9 cellular contexts compared by ENCODE assay signal in the genomic region with DNA sequence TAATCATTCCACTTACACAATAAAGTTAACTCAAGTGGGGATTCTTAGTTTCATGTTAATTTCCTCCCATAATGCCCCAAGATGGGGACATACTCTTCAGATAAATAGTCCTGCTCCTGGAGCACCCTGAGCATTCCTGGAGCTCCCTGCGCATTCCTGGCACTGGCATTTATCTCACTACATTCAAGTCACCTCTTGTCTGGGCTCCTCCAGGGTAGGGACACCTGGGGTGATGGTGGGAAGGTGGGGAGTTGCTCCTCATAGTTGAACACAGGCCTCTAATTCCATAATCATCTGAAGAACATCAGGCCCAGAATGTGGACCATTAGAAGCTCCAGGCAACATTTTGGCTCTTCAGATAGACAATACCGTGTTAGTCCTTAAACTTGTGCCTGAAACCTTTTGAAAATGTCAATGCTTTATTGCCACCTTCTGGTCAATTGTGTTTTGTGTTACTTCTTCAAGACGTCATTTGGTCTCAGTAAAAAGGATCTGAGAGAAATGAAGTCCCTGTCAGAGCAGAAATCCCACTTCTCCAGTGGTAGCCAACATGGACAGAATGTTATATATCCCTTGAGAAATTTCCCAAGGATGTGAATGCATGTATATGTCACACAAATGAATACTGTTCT. TPM values are rescaled to one million over a fixed set of nuclear protein-coding genes. Genes with fewer than 3 reads are reported as not detected.
A peak's percentile ranks its signal among the peaks of the same experiment; 100 is the strongest.
DNase-seq lines count a peak whose midpoint lies in the region; ATAC-seq and TF ChIP-seq lines count a peak whose summit lies in the region.
"Had no signal": no experiment of that assay in that cellular context is flagged by ENCODE, and none has a peak within 500 bp of the region (broad histone marks: within the 10 kb centered on the region; RNA-seq: fewer than 3 reads in every experiment).

No MANE protein-coding gene starts in this region.

- no peak overlapping the region for H3K4ac ChIP-seq in H9 (ENCODE audit: low read depth, low read length)

- H3K4me1 Mint-ChIP-seq in H9 (peaks cover 6% of the 10 kb centered on the region in 2 experiments), natural killer cell (no peaks in the 10 kb centered on the region)

- no peak overlapping the region for H4K5ac ChIP-seq in H9 (ENCODE audit: insufficient read length, low read depth, low read length)

- intact Hi-C loops in natural killer cell (cut with micrococcal nuclease) = no loop called here

- H4K91ac ChIP-seq in H9 (ENCODE audit: insufficient read length, low read depth, low read length) = no peak overlapping the region

- no peak overlapping the region for H2BK20ac ChIP-seq in H9 (ENCODE audit: low read depth, low read length, poor library complexity, severe bottlenecking)

- H4K20me1 ChIP-seq in H9 (ENCODE audit: control insufficient read depth, insufficient read depth, insufficient read length) = no peaks in the 10 kb centered on the region

- no peak overlapping the region for H2BK120ac ChIP-seq in H9 (ENCODE audit: low read depth, low read length, poor library complexity, severe bottlenecking)

- no peak overlapping the region for H2AK5ac ChIP-seq in H9 (ENCODE audit: insufficient read length, low read length)

- no peak overlapping the region for H3K18ac ChIP-seq in H9 (ENCODE audit: insufficient read length, low read depth, low read length)

- no peak overlapping the region for H2AFZ ChIP-seq in H9 (ENCODE audit: low read length)

- no peak overlapping the region for H3K4me2 ChIP-seq in H9 (ENCODE audit: insufficient read depth, insufficient read length, low read length)

- no peak overlapping the region for H3K27ac Mint-ChIP-seq in H9
- no peak overlapping the region for H3K27ac Mint-ChIP-seq in natural killer cell

- no peak overlapping the region for H3K9ac ChIP-seq in H9 (ENCODE audit: extremely low read depth, insufficient read length, low read length)

- no peak overlapping the region for H3K4me3 Mint-ChIP-seq in H9
- H3K4me3 Mint-ChIP-seq in natural killer cell = no peak overlapping the region

- H3K27ac ChIP-seq in C4-2B = no peak overlapping the region
- no peak overlapping the region for H3K27ac ChIP-seq in H9 (ENCODE audit: insufficient read length, low read depth, low read length)
- H3K27ac ChIP-seq: epithelial cell of prostate had no signal

- no CpG with 5 or more reads among the region's 3 CpGs for WGBS in H9 (ENCODE audit: extremely low coverage, insufficient read length, low lambda C conversion rate)

- H3K36me3 Mint-ChIP-seq in H9 (ENCODE audit: insufficient read depth in 1 of 3, low read depth in 3 of 3) (no peaks in the 10 kb centered on the region), natural killer cell (no peaks in the 10 kb centered on the region)

- H3K23ac ChIP-seq in H9 (ENCODE audit: insufficient read length, low read depth, low read length) = no peak overlapping the region

- H2BK5ac ChIP-seq in H9 (ENCODE audit: insufficient read length, low read length) = no peak overlapping the region

- TF ChIP-seq CTCF in C4-2B (conservative IDR thresholded peaks at IDR 0.05) = peak; percentile 72
- peak; percentile 64; the same call in 2 of the 3 replicates for TF ChIP-seq CTCF in H9 (conservative IDR thresholded peaks at IDR 0.05)
- TF ChIP-seq CTCF in natural killer cell (IDR thresholded peaks at IDR 0.05) = no peak

- no peak overlapping the region for H3T11ph ChIP-seq in H9 (ENCODE audit: low read length)

- no peaks in the 10 kb centered on the region for H3K9me3 ChIP-seq in H9 (ENCODE audit: control insufficient read depth, low read depth, low read length)

- no peak overlapping the region for H2BK12ac ChIP-seq in H9 (ENCODE audit: insufficient read length, low read depth, low read length)

- no peaks in the 10 kb centered on the region for H3K79me1 ChIP-seq in H9 (ENCODE audit: insufficient read depth, low read depth, low read length, poor library complexity, severe bottlenecking)

- peak; percentile 29 for DNase-seq in H9
- DNase-seq in SKM-1 treated with dmso at 0.1 percent for 144 hours (lab: John Stamatoyannopoulos, UW; ENCODE audit: unreplicated experiment) = peak; percentile 27
- peak; percentile 20 to 61 for DNase-seq in hippocampal formation (lab: John Stamatoyannopoulos, UW)
- no peak for DNase-seq in NCI-H2227 (lab: John Stamatoyannopoulos, UW; ENCODE audit: unreplicated experiment)
- DNase-seq in natural killer cell = no peak

- no peak overlapping the region for H2BK15ac ChIP-seq in H9 (ENCODE audit: low read depth, low read length)

- no peak overlapping the region for H3K56ac ChIP-seq in H9 (ENCODE audit: insufficient read length, low read depth, low read length)

- no peak overlapping the region for H3K14ac ChIP-seq in H9 (ENCODE audit: insufficient read depth, low read length)

- no peaks in the 10 kb centered on the region for H3K79me2 ChIP-seq in H9 (ENCODE audit: insufficient read depth, low read length)

- ATAC-seq in activated CD4-positive, CD25-positive, alpha-beta regulatory T cell treated with anti-CD3 and anti-CD28 coated beads, Interleukin-2, amount 50 U/mL, for 24 hours = no peak
- ATAC-seq in GM21360 (IDR thresholded peaks at IDR 0.05; ENCODE audit: unreplicated experiment) (no peak), natural killer cell (no peak)

- H3K4me1 ChIP-seq in H9 (ENCODE audit: insufficient read depth, low read length) = no peaks in the 10 kb centered on the region

- peaks cover 3% of the 10 kb centered on the region for H3K27me3 Mint-ChIP-seq in H9 (ENCODE audit: low read depth)
- H3K27me3 Mint-ChIP-seq in natural killer cell (ENCODE audit: low read depth in 2 of 2) = peaks cover 13 to 37% of the 10 kb centered on the region in 2 donors

- H3K27me3 ChIP-seq in H9 (ENCODE audit: insufficient read depth, low read length) = no peaks in the 10 kb centered on the region

- no peaks in the 10 kb centered on the region for H3K23me2 ChIP-seq in H9 (ENCODE audit: insufficient read length, low read depth, low read length, poor library complexity, severe bottlenecking)

- H3K9me3 Mint-ChIP-seq in H9 (no peaks in the 10 kb centered on the region), natural killer cell (no peaks in the 10 kb centered on the region)

- H4K8ac ChIP-seq in H9 (replicated peaks; ENCODE audit: insufficient read length, low read depth, low read length) = no peak overlapping the region

RNA-seq across cellular contexts. Expression of gene AGGF1, which starts 14.2 kb away (rescaled TPM):
- total RNA-seq in H9 (2021) = 13.6 and 14.8 TPM in 2 replicates
- 10 to 100 TPM; 13.0 to 22.6 (median 15.0) TPM for total RNA-seq in natural killer cell

Comparison
In these comparisons a context has a peak if more than half of its experiments do, and no peak if none do; other contexts are left out.
1. DNase-seq: peak in H9 (single experiment), SKM-1 treated with dmso at 0.1 percent for 144 hours (single experiment) and hippocampal formation (2 of 2); none in NCI-H2227 (single experiment) and natural killer cell (single experiment).